ENCODE assay signal across 11 cellular contexts in the genomic region with DNA sequence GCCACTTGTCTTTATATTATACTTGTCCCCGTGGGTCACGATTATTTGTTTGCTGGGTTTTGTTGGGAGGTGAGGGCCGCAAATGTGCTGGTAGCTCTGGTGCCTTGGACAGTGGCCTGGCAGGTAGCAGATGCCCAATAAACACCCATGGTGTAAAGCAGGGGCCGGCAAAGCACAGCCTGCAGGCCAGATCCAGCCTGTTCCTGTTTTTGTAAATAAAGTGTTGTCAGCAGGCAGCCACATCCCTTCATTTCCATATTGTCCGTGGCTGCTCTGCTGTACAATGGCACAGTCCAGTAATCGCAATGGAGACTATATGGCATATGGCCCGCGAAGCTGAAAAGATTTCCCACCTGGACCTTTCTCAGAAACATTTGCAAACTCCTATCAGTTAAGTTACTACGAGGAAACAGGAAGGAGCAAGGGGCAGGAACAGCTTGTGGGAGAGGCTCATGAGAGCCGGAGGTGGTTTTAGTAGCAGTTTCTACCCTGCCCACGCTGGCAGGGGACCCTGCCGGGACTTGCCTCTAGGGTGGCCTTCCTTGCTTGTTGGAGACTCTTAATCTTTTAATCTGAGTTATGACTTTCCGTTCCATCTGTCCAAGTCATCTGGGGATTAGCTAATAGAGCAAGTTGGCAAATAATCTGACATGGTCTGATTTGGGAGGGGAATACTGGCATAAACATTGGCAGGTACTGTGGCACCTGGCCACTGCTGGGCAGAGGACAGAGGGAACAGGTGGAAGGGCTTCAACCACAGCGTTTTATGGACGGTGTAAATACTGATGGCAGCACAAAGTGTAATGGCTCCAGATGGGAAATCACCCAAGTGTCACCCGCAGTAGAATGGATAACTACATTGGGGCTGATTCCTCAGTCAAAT. TPM values are rescaled to one million over a fixed set of nuclear protein-coding genes. Genes with fewer than 3 reads are reported as not detected.
DNase-seq lines count a peak whose midpoint lies in the region; ATAC-seq and TF ChIP-seq lines count a peak whose summit lies in the region.
"Had no signal": no experiment of that assay in that cellular context is flagged by ENCODE, and none has a peak within 500 bp of the region (broad histone marks: within the 10 kb centered on the region; RNA-seq: fewer than 3 reads in every experiment).

No MANE protein-coding gene starts in this region.

- peaks cover 8% of the 10 kb centered on the region for H3K4me1 Mint-ChIP-seq in endodermal cell

- H3K9ac ChIP-seq in endodermal cell (ENCODE audit: extremely low read depth, low read length, poor library complexity, severe bottlenecking): no peak overlapping the region

- H3K4me3 ChIP-seq in coronary artery: no peak overlapping the region
- no peak overlapping the region for H3K4me3 ChIP-seq in psoas muscle
- H3K4me3 ChIP-seq in endodermal cell (ENCODE audit: low read length): no peak overlapping the region

- H3K4me3 Mint-ChIP-seq in endodermal cell: no peak overlapping the region

- DNase-seq in NCI-H524 treated with DMSO at 0.1 percent for 48 hours (lab: John Stamatoyannopoulos, UW): peak; percentile 94
- DNase-seq in coronary artery (ENCODE audit: low spot score): peak; percentile 50
- no peak for DNase-seq in psoas muscle
- no peak for DNase-seq in endodermal cell
- DNase-seq in NCI-H146 treated with DMSO at 0.1 percent for 48 hours (lab: John Stamatoyannopoulos, UW; ENCODE audit: unreplicated experiment): no peak
- no peak for DNase-seq in SIG-M5 (lab: John Stamatoyannopoulos, UW)
- DNase-seq: DMS53; effector CD8-positive, alpha-beta T cell had no signal

- no peaks in the 10 kb centered on the region for H3K27me3 Mint-ChIP-seq in endodermal cell (ENCODE audit: insufficient read depth)

- intact Hi-C loops in psoas muscle (cut with DNase I): loop anchor here in 1 of 2 donors (10.0 kb wide), 1 partner anchor 58 kb away; no protein-coding TSS in a partner anchor

- H3K36me3 Mint-ChIP-seq in endodermal cell (ENCODE audit: low read depth): peaks cover 2% of the 10 kb centered on the region

- ATAC-seq in GM18858 (IDR thresholded peaks at IDR 0.05; ENCODE audit: unreplicated experiment) (peak; percentile 60), psoas muscle (peak; percentile 29 to 64 (median 50)), GM18873 (IDR thresholded peaks at IDR 0.05; ENCODE audit: low FRiP score, unreplicated experiment) (no peak)

- H3K27me3 ChIP-seq in psoas muscle (ENCODE audit: insufficient read depth in 3 of 3, low read length in 2 of 3) (peaks cover 0 to 3% (median 0%) of the 10 kb centered on the region in 3 donors), endodermal cell (ENCODE audit: control insufficient read depth, insufficient read depth, low read length, poor library complexity, severe bottlenecking) (no peaks in the 10 kb centered on the region)

- no peaks in the 10 kb centered on the region for H3K36me3 ChIP-seq in psoas muscle (ENCODE audit: insufficient read depth in 1 of 2, low read depth in 1 of 2)
- no peaks in the 10 kb centered on the region for H3K36me3 ChIP-seq in endodermal cell (ENCODE audit: control insufficient read depth, insufficient read depth, low read length)

- no peak overlapping the region for H3K27ac Mint-ChIP-seq in endodermal cell
- H3K27ac Mint-ChIP-seq: activated T-helper 2 cell treated with anti-CD3 and anti-CD28 coated beads, Interferon-gamma antibody, Interleukin-2, Interleukin-4, amounts not matched to agents 10 μg/mL and 5 μg/mL and 100 μg/mL, durations not matched to agents 14 hours and 24 hours and 36 hours had no signal

- TF ChIP-seq CTCF in coronary artery (IDR thresholded peaks at IDR 0.05) (no peak), psoas muscle (IDR thresholded peaks at IDR 0.05) (no peak), endodermal cell (conservative IDR thresholded peaks at IDR 0.05) (no peak)

- 18 to 46% (median 39%) methylated on average over 15 to 16 of the region's 16 CpGs for WGBS in psoas muscle, 3 donors
- 88 to 100% methylated on average over 1 to 16 of the region's 16 CpGs for WGBS in endodermal cell (ENCODE audit: insufficient coverage in 1 of 2, insufficient read length in 1 of 2), 2 experiments

- H3K27ac ChIP-seq in coronary artery (no peak overlapping the region), psoas muscle (peak overlapping the region; percentile 64), endodermal cell (ENCODE audit: low read depth, low read length) (no peak overlapping the region)

- peaks cover 19% of the 10 kb centered on the region for H3K4me1 ChIP-seq in psoas muscle
- H3K4me1 ChIP-seq in endodermal cell (ENCODE audit: control insufficient read depth, insufficient read depth, low read length): no peaks in the 10 kb centered on the region

- peaks cover 75% of the 10 kb centered on the region for H3K9me3 Mint-ChIP-seq in endodermal cell
- H3K9me3 Mint-ChIP-seq: activated T-helper 2 cell treated with anti-CD3 and anti-CD28 coated beads, Interferon-gamma antibody, Interleukin-2, Interleukin-4, amounts not matched to agents 10 μg/mL and 5 μg/mL and 100 μg/mL, durations not matched to agents 14 hours and 24 hours and 36 hours had no signal

- no peaks in the 10 kb centered on the region for H3K9me3 ChIP-seq in psoas muscle
- H3K9me3 ChIP-seq in endodermal cell (ENCODE audit: control insufficient read depth, low read length): no peaks in the 10 kb centered on the region

RNA-seq across cellular contexts. Expression of a gene that starts 19.6 kb away (rescaled TPM):
- total RNA-seq in psoas muscle (10 to 100 TPM; 48.7 to 75.9 (median 74.4) TPM), endodermal cell (1 to 10 TPM; 3.7 to 4.4 TPM)
- polyA plus RNA-seq in psoas muscle: 10 to 100 TPM in 2 of 3 donors, 1 to 10 TPM in 1; 4.1 to 53.8 (median 19.9) TPM
- 6.9 TPM for polyA plus RNA-seq in endodermal cell (2013, experiment 1 of 2)
- polyA plus RNA-seq in endodermal cell (2013, experiment 2 of 2): 7.7 TPM

Comparison
In these comparisons a context has a peak if more than half of its experiments do, and no peak if none do; other contexts are left out.
1. DNase-seq: peak in NCI-H524 treated with DMSO at 0.1 percent for 48 hours (single experiment) and coronary artery (single experiment); none in psoas muscle (0 of 2), endodermal cell (single experiment), NCI-H146 treated with DMSO at 0.1 percent for 48 hours (single experiment) and SIG-M5 (single experiment).
2. RNA of a gene that starts 19.6 kb away (total RNA-seq): 48.7 to 75.9 TPM in psoas muscle; 3.7 to 4.4 TPM in endodermal cell; every median in the first group is over 4 times any median in the second.